Comparison of ENCODE assay signal across 1 cellular context in genomic region chrX:6299724-6300123, GRCh38.
TF ChIP-seq lines count a peak whose summit lies in the region.

No MANE protein-coding gene starts in this region.

TF ChIP-seq in GM12878, 131 proteins besides CTCF, POLR2A, EP300 and RAD21 (continued from another document):
- TF ChIP-seq, protein P1, sequence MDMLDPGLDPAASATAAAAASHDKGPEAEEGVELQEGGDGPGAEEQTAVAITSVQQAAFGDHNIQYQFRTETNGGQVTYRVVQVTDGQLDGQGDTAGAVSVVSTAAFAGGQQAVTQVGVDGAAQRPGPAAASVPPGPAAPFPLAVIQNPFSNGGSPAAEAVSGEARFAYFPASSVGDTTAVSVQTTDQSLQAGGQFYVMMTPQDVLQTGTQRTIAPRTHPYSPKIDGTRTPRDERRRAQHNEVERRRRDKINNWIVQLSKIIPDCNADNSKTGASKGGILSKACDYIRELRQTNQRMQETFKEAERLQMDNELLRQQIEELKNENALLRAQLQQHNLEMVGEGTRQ (IDR thresholded peaks at IDR 0.05; ENCODE audit: borderline replicate concordance, low read depth, low read length) = no peak
